Comparison of ENCODE assay signal across 22 cellular contexts in the genomic region with DNA sequence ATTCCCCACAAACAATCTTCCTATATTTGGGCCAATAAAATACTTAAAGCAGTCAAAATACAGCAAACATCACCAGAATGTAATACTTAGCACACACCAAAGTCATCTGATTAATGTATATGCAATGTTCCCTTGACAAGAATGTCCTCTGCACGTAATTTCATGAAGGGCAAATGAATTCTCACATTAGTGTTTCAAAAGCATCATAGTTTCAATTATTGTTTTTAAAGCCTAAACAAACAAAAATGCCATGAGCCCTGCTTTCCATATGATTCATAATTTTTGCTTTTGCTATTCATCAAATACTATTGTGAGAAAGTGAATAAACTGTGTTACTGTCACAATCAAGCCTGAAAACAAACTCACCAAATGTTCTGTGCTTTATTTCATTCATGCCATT.
DNase-seq lines count a peak whose midpoint lies in the region; ATAC-seq, FAIRE-seq and TF ChIP-seq lines count a peak whose summit lies in the region.
"Had no signal": no experiment of that assay in that cellular context is flagged by ENCODE, and none has a peak within 500 bp of the region (broad histone marks: within the 10 kb centered on the region; RNA-seq: fewer than 3 reads in every experiment).

No MANE protein-coding gene starts in this region.

- WGBS in heart left ventricle, 4 donors, result 88 to 97% (median 92%) methylated on average over 1 of the region's 1 CpG
- WGBS in sigmoid colon, 2 donors, result 88 to 90% methylated on average over 1 of the region's 1 CpG

- H3K4me1 Mint-ChIP-seq in astrocyte (ENCODE audit: low read depth, unreplicated experiment), result peaks cover 55% of the 10 kb centered on the region

- H3K36me3 ChIP-seq in left ventricle myocardium inferior (peaks cover 10% of the 10 kb centered on the region), heart left ventricle (peaks cover 0 to 19% (median 8%) of the 10 kb centered on the region in 9 donors), astrocyte (ENCODE audit: insufficient read depth, low read length) (peaks cover 11% of the 10 kb centered on the region), uterus (no peaks in the 10 kb centered on the region), sigmoid colon (peaks cover 0 to 10% (median 4%) of the 10 kb centered on the region in 4 donors)
- H3K36me3 ChIP-seq: adrenal gland, BLaER1 had no signal

- TF ChIP-seq EP300 in sigmoid colon (IDR thresholded peaks at IDR 0.05), result no peak

- ATAC-seq in heart left ventricle, result no peak
- ATAC-seq in stimulated activated naive CD8-positive, alpha-beta T cell treated with anti-CD3 and anti-CD28 coated beads, Interleukin-15, Interleukin-2, amounts not matched to agents 100 U/mL and 50 U/mL, for 24 hours, result no peak
- ATAC-seq: activated CD8-positive, alpha-beta T cell treated with anti-CD3 and anti-CD28 coated beads for 36 hours; K562 had no signal

- H3K9me3 Mint-ChIP-seq in astrocyte (ENCODE audit: unreplicated experiment), result no peaks in the 10 kb centered on the region
- H3K9me3 Mint-ChIP-seq: activated CD8-positive, alpha-beta T cell treated with anti-CD3 and anti-CD28 coated beads for 36 hours; memory B cell had no signal

- H3K27ac Mint-ChIP-seq in astrocyte (ENCODE audit: unreplicated experiment), result peak overlapping the region; percentile 58
- H3K27ac Mint-ChIP-seq: activated CD8-positive, alpha-beta T cell treated with anti-CD3 and anti-CD28 coated beads for 36 hours; memory B cell had no signal

- H3K27me3 Mint-ChIP-seq in astrocyte (ENCODE audit: low read depth, unreplicated experiment), result no peaks in the 10 kb centered on the region
- H3K27me3 Mint-ChIP-seq: activated CD8-positive, alpha-beta T cell treated with anti-CD3 and anti-CD28 coated beads for 36 hours; memory B cell had no signal

- no peak overlapping the region for H3K4me3 Mint-ChIP-seq in astrocyte (ENCODE audit: unreplicated experiment)
- H3K4me3 Mint-ChIP-seq: activated CD8-positive, alpha-beta T cell treated with anti-CD3 and anti-CD28 coated beads for 36 hours; memory B cell had no signal

- no peak for FAIRE-seq in astrocyte (lab: Jason Lieb, UNC)
- FAIRE-seq: K562 had no signal

- peaks cover 6% of the 10 kb centered on the region for H3K36me3 Mint-ChIP-seq in astrocyte (ENCODE audit: low read depth, unreplicated experiment)
- H3K36me3 Mint-ChIP-seq: memory B cell had no signal

- no peak overlapping the region for H2AFZ ChIP-seq in astrocyte (ENCODE audit: low read depth, low read length)

- H3K27me3 ChIP-seq in left ventricle myocardium inferior (ENCODE audit: low read depth) (no peaks in the 10 kb centered on the region), heart left ventricle (no peaks in the 10 kb centered on the region), astrocyte (ENCODE audit: insufficient read depth, low read length) (no peaks in the 10 kb centered on the region), uterus (no peaks in the 10 kb centered on the region), sigmoid colon (no peaks in the 10 kb centered on the region)
- H3K27me3 ChIP-seq: adrenal gland, BLaER1, upper lobe of left lung had no signal

- DNase-seq in left ventricle myocardium inferior (no peak), heart left ventricle (no peak), astrocyte (ENCODE audit: low read depth) (no peak), fibroblast of villous mesenchyme (ENCODE audit: low read depth) (peak; percentile 51), uterus (no peak), sigmoid colon (no peak), NCI-H524 treated with DMSO at 0.1 percent for 48 hours (lab: John Stamatoyannopoulos, UW) (no peak)
- DNase-seq in stimulated activated naive CD8-positive, alpha-beta T cell treated with anti-CD3 and anti-CD28 coated beads, Interleukin-15, Interleukin-2, amounts not matched to agents 100 U/mL and 50 U/mL, for 24 hours, result no peak
- DNase-seq: activated CD4-positive, CD25-positive, alpha-beta regulatory T cell; activated CD8-positive, alpha-beta T cell treated with anti-CD3 and anti-CD28 coated beads for 36 hours; activated T-cell treated with anti-CD3 and anti-CD28 coated beads for 4 hours; adrenal gland; central memory CD4-positive, alpha-beta T cell; erythroblast; NCI-H187; NCI-H748 treated with DMSO at 0.1 percent for 48 hours; nucleus accumbens; SW 1271; upper lobe of left lung had no signal

- intact Hi-C loops in left ventricle myocardium inferior (cut with micrococcal nuclease), result no loop called here
- intact Hi-C loops in heart left ventricle (cut with DNase I), result loop anchor here in 2 of 10 donors (5.0 to 10.0 kb wide), 2 partner anchors 152 to 154 kb away; a partner anchor contains a TSS
- intact Hi-C loops in uterus (cut with DNase I; ENCODE audit: low total_unique reads), result no loop called here
- intact Hi-C loops in sigmoid colon (cut with DNase I), result no loop called here

- no peaks in the 10 kb centered on the region for H4K20me1 ChIP-seq in astrocyte (ENCODE audit: insufficient read depth, low read length)
- H4K20me1 ChIP-seq: BLaER1 had no signal

- H3K4me1 ChIP-seq in left ventricle myocardium inferior (peaks cover 36% of the 10 kb centered on the region), heart left ventricle (peaks cover 0 to 69% (median 25%) of the 10 kb centered on the region in 12 donors), astrocyte (ENCODE audit: insufficient read depth, low read length) (peaks cover 71% of the 10 kb centered on the region), uterus (peaks cover 0 to 5% of the 10 kb centered on the region in 2 donors), sigmoid colon (peaks cover 0 to 41% (median 27%) of the 10 kb centered on the region in 4 donors)

- peak overlapping the region; percentile 62 for H3K27ac ChIP-seq in left ventricle myocardium inferior (replicated peaks)
- H3K27ac ChIP-seq in heart left ventricle, result peak overlapping the region in 6 of 12 donors; percentile 22 to 77 (median 58)
- H3K27ac ChIP-seq in astrocyte (ENCODE audit: low read depth, low read length), result peak overlapping the region; percentile 75
- H3K27ac ChIP-seq in uterus, result peak overlapping the region; percentile 52 to 91
- H3K27ac ChIP-seq in sigmoid colon, result peak overlapping the region in 1 of 4 donors; percentile 4
- H3K27ac ChIP-seq: BLaER1, upper lobe of left lung had no signal

- H3K4me2 ChIP-seq in astrocyte (ENCODE audit: low read length), result no peak overlapping the region
- H3K4me2 ChIP-seq: BLaER1 had no signal

- H3K9me3 ChIP-seq in left ventricle myocardium inferior (replicated peaks) (no peaks in the 10 kb centered on the region), heart left ventricle (no peaks in the 10 kb centered on the region), astrocyte (ENCODE audit: insufficient read depth, low read depth, low read length) (no peaks in the 10 kb centered on the region), uterus (no peaks in the 10 kb centered on the region), sigmoid colon (no peaks in the 10 kb centered on the region)
- H3K9me3 ChIP-seq: adrenal gland, BLaER1, upper lobe of left lung had no signal

- TF ChIP-seq POLR2A in heart left ventricle (IDR thresholded peaks at IDR 0.05) (no peak), uterus (IDR thresholded peaks at IDR 0.05) (no peak), sigmoid colon (IDR thresholded peaks at IDR 0.05) (no peak)

- peaks cover 7% of the 10 kb centered on the region for H3K79me2 ChIP-seq in astrocyte (ENCODE audit: insufficient read depth, low read length)

- H3K9ac ChIP-seq in astrocyte (ENCODE audit: low read length), result peak overlapping the region; percentile 45
- H3K9ac ChIP-seq: BLaER1 had no signal

- H3K4me3 ChIP-seq in left ventricle myocardium inferior (no peak overlapping the region), heart left ventricle (no peak overlapping the region), astrocyte (ENCODE audit: insufficient read depth, low read depth, low read length) (no peak overlapping the region), fibroblast of villous mesenchyme (ENCODE audit: low read depth, low read length) (no peak overlapping the region), uterus (no peak overlapping the region), sigmoid colon (no peak overlapping the region)
- H3K4me3 ChIP-seq: adrenal gland, BLaER1, K562, upper lobe of left lung had no signal

- no peak for TF ChIP-seq CTCF in left ventricle myocardium inferior (IDR thresholded peaks at IDR 0.05; ENCODE audit: borderline replicate concordance)
- TF ChIP-seq CTCF in heart left ventricle (IDR thresholded peaks at IDR 0.05), result no peak
- no peak for TF ChIP-seq CTCF in astrocyte (IDR thresholded peaks at IDR 0.05; ENCODE audit: insufficient read depth, low read depth, low read length)
- no peak for TF ChIP-seq CTCF in fibroblast of villous mesenchyme (IDR thresholded peaks at IDR 0.05; ENCODE audit: insufficient read depth, low read depth, low read length)
- no peak for TF ChIP-seq CTCF in uterus (IDR thresholded peaks at IDR 0.05)
- no peak for TF ChIP-seq CTCF in sigmoid colon (IDR thresholded peaks at IDR 0.05)
